In genomic region chr17:80742581-80743180, GRCh38 we compare ENCODE assay signal across 2 cellular contexts.
TF ChIP-seq lines count a peak whose summit lies in the region.

No MANE protein-coding gene starts in this region.

TF ChIP-seq in IMR-90, 13 proteins besides CTCF, POLR2A, EP300 and RAD21:
- TF ChIP-seq RCOR1 (IDR thresholded peaks at IDR 0.05; ENCODE audit: insufficient replicate concordance, low read length) (no peak), CHD1 (IDR thresholded peaks at IDR 0.05; ENCODE audit: low read depth, low read length) (no peak), NFE2L2 (IDR thresholded peaks at IDR 0.05; ENCODE audit: low read depth, low read length) (no peak)
TF ChIP-seq in IMR-90: peak in this region for 0.

TF ChIP-seq in K562, 482 proteins besides CTCF, POLR2A, EP300 and RAD21:
- TF ChIP-seq HMG20B (CRISPR knock-in tag; IDR thresholded peaks at IDR 0.05) (no peak), ZNF407 (IDR thresholded peaks at IDR 0.05; ENCODE audit: low read depth) (no peak), ZNF717 (CRISPR knock-in tag; IDR thresholded peaks at IDR 0.05) (no peak), PHF20 (IDR thresholded peaks at IDR 0.05; ENCODE audit: partially characterized antibody) (peak; percentile 30), ADNP (tag; IDR thresholded peaks at IDR 0.05) (no peak), ZHX1 (conservative IDR thresholded peaks at IDR 0.05; ENCODE audit: low read length) (no peak), SMC3 (conservative IDR thresholded peaks at IDR 0.05; ENCODE audit: insufficient read depth, low read depth, low read length) (no peak), HNRNPLL (IDR thresholded peaks at IDR 0.05; ENCODE audit: low read depth, low read length, poor library complexity, severe bottlenecking) (no peak), THRAP3 (IDR thresholded peaks at IDR 0.05; ENCODE audit: borderline replicate concordance) (no peak), RHOXF2B (CRISPR knock-in tag; conservative IDR thresholded peaks at IDR 0.05) (no peak), TRIM24 (IDR thresholded peaks at IDR 0.05) (no peak), NCOA1 (IDR thresholded peaks at IDR 0.05; ENCODE audit: low read depth) (no peak), KDM1A (IDR thresholded peaks at IDR 0.05) (peak in 1 of 2 experiments; percentile 33; a peak in 1 of 4 replicates)
